ENCODE assay signal across 8 cellular contexts in genomic region chr19:52734340-52734892, GRCh38. TPM values are rescaled to one million over a fixed set of nuclear protein-coding genes. Genes with fewer than 3 reads are reported as not detected.
DNase-seq lines count a peak whose midpoint lies in the region; ATAC-seq and TF ChIP-seq lines count a peak whose summit lies in the region.

No MANE protein-coding gene starts in this region.

- intact Hi-C loops in natural killer cell (cut with micrococcal nuclease): loop anchor here (2.0 kb wide), 3 partner anchors 52 to 122 kb away; partner anchors contain the start of genes ZNF468, ZNF600 and ZNF83

- no peaks in the 10 kb centered on the region for H3K36me3 ChIP-seq in SK-N-MC (ENCODE audit: insufficient read depth, low read length)

- H3K4me3 Mint-ChIP-seq in natural killer cell: peak overlapping the region; percentile 91

- no peak for TF ChIP-seq CTCF in natural killer cell (IDR thresholded peaks at IDR 0.05)

- peak overlapping the region; percentile 96 for H3K9ac ChIP-seq in SK-N-MC (ENCODE audit: insufficient read length)

- H3K9me3 Mint-ChIP-seq in natural killer cell: no peaks in the 10 kb centered on the region

- no peaks in the 10 kb centered on the region for H3K27me3 Mint-ChIP-seq in natural killer cell (ENCODE audit: low read depth in 2 of 2)

- H3K27ac ChIP-seq in SK-N-MC: 0 out of 2 replicates have a peak overlapping the region, but pooled peaks have one; percentile 30

- peaks cover 4% of the 10 kb centered on the region; the same call in 1 of the 2 replicates for H3K9me3 ChIP-seq in SK-N-MC (ENCODE audit: low read depth, low read length)

- peak overlapping the region; percentile 95 for H3K4me3 ChIP-seq in SK-N-MC

- DNase-seq in AG20443 (ENCODE audit: low spot score) (peak; percentile 17), SK-N-MC (ENCODE audit: low read depth, low spot score) (no peak), natural killer cell (no peak), NCI-H128 (lab: John Stamatoyannopoulos, UW; ENCODE audit: unreplicated experiment) (no peak), middle frontal gyrus (ENCODE audit: extremely low spot score, low spot score) (no peak)

- H3K4me1 Mint-ChIP-seq in natural killer cell: peaks cover 26 to 27% of the 10 kb centered on the region in 2 donors

- H3K36me3 Mint-ChIP-seq in natural killer cell: no peaks in the 10 kb centered on the region

- peak; percentile 41 for ATAC-seq in GM18517 (IDR thresholded peaks at IDR 0.05; ENCODE audit: unreplicated experiment)
- peak; percentile 14 for ATAC-seq in HG03039 (IDR thresholded peaks at IDR 0.05; ENCODE audit: unreplicated experiment)
- peak; percentile 27 for ATAC-seq in esophagus mucosa
- ATAC-seq in natural killer cell: peak; percentile 37 to 52 (median 46)

- peak overlapping the region; percentile 68 to 81 for H3K27ac Mint-ChIP-seq in natural killer cell

RNA-seq across cellular contexts. Expression of gene ZNF611, which starts 0.4 kb away (rescaled TPM):
- total RNA-seq in esophagus mucosa (6.9 TPM), natural killer cell (10 to 100 TPM; 41.2 to 58.0 (median 44.2) TPM)

RNA-seq across cellular contexts. Expression of gene ZNF600, which starts 52.2 kb away (rescaled TPM):
- total RNA-seq in esophagus mucosa (6.1 TPM), natural killer cell (100 to 1,000 TPM in 1 of 3 donors, 10 to 100 TPM in 2; 28.8 to 157 (median 73.1) TPM)
